ENCODE assay signal across 1 cellular context in the genomic region with DNA sequence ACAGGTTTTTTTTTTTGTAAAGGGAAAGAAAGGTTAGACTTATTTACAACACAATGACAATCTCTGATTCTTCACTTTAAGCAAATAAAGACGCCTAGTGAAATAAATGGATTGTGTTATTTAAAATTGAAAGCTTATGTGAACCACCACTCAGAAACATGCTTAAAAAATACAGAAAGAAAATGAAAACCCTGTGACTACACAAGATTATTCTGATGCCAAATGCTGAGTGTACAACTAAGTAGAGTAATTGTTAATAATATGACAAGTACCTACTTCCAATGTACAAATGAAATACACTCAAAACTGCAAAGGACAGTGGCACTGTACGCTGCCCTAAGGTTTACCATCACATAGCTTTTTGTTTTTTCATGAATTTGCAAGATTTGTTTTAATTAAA.
TF ChIP-seq lines count a peak whose summit lies in the region.

No MANE protein-coding gene starts in this region.

TF ChIP-seq in HCT116, 20 proteins besides CTCF, POLR2A, EP300 and RAD21 (continued from another document):
- TF ChIP-seq ELF1 (IDR thresholded peaks at IDR 0.05; ENCODE audit: borderline replicate concordance, low read depth): no peak
- TF ChIP-seq POLR2AphosphoS5 (IDR thresholded peaks at IDR 0.05; ENCODE audit: low read depth, low read length): no peak
- no peak for TF ChIP-seq SRF (IDR thresholded peaks at IDR 0.05; ENCODE audit: low read depth)
